1 cellular context compared by ENCODE assay signal in genomic region chr1:204521941-204522521, GRCh38.
TF ChIP-seq lines count a peak whose summit lies in the region.

No MANE protein-coding gene starts in this region.

TF ChIP-seq in K562, 482 proteins besides CTCF, POLR2A, EP300 and RAD21:
- TF ChIP-seq BCOR (IDR thresholded peaks at IDR 0.05) (peak; percentile 52; the same call in 1 of the 2 replicates), ZNF121 (CRISPR knock-in tag; conservative IDR thresholded peaks at IDR 0.05) (peak; percentile 98), SPI1 (IDR thresholded peaks at IDR 0.05; ENCODE audit: borderline replicate concordance, low read depth, low read length) (0 out of 2 replicates have a peak, but pooled peaks have one; percentile 11)
